ENCODE assay signal across 38 cellular contexts in the genomic region with DNA sequence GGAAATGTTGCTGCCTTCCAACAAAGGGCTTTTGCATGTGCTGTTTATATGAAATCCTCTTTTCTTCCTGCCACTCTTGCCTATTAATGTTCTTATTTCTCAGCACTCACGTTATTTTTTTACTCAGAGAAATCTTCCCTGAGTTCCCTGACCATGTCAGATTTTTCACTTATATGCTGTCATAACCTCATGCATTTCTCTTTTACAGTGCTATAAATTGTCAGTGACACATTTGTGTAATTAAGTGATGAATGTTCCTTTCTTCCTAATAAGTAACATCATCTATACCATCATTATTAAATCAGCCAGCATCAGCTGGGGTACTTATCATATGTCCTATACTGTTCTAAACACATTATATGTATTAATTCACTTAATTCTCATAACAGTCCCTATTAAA.
"Had no signal": no experiment of that assay in that cellular context is flagged by ENCODE, and none has a peak within 500 bp of the region (broad histone marks: within the 10 kb centered on the region; RNA-seq: fewer than 3 reads in every experiment).

No MANE protein-coding gene starts in this region.

- H3K36me3 ChIP-seq: adrenal gland, ascending aorta, brain microvascular endothelial cell, breast epithelium, cardiac muscle cell had no signal

- DNase-seq: activated effector memory CD4-positive, alpha-beta T cell treated with anti-CD3 and anti-CD28 coated beads, Interleukin-2, amount 50 U/mL, for 16 hours; activated effector memory CD4-positive, alpha-beta T cell treated with Interleukin-2 at 50 U/mL for 16 hours; activated gamma-delta T cell; activated gamma-delta T cell treated with Interleukin-2 at 50 U/mL for 16 hours; activated naive CD4-positive, alpha-beta T cell; activated naive CD4-positive, alpha-beta T cell treated with anti-CD3 and anti-CD28 coated beads for 36 hours; activated naive CD4-positive, alpha-beta T cell treated with anti-CD3 and anti-CD28 coated beads, Interleukin-2, amount 10 ng/mL, durations not matched to agents 7 days and 5 days; activated naive CD4-positive, alpha-beta T cell treated with anti-CD3 and anti-CD28 coated beads, Interleukin-2, amount 50 U/mL, for 16 hours; activated naive CD4-positive, alpha-beta T cell treated with Interleukin-2 at 50 U/mL for 16 hours; activated naive CD8-positive, alpha-beta T cell treated with anti-CD3 and anti-CD28 coated beads for 36 hours; activated naive CD8-positive, alpha-beta T cell treated with anti-CD3 and anti-CD28 coated beads, Interleukin-2, amount 10 ng/mL, durations not matched to agents 7 days and 5 days; activated naive CD8-positive, alpha-beta T cell treated with anti-CD3 and anti-CD28 coated beads, Interleukin-2, amount 50 U/mL, for 24 hours; activated T-cell treated with anti-CD3 and anti-CD28 coated beads, Interleukin-2, amount 50 U/mL, for 1 hour; activated T-cell treated with anti-CD3 and anti-CD28 coated beads, Interleukin-2, amount 50 U/mL, for 24 hours; activated T-cell treated with anti-CD3 and anti-CD28 coated beads, Interleukin-2, amount 50 U/mL, for 4 hours; activated T-cell treated with anti-CD3 and anti-CD28 coated beads, Interleukin-2, amount 50 U/mL, for 48 hours; activated T-cell treated with anti-CD3 and anti-CD28 coated beads, Interleukin-2, amount 50 U/mL, for 72 hours; adrenal gland; amniotic stem cell; amygdala; anterior cingulate cortex; aorta; body of pancreas; brain microvascular endothelial cell; caudate nucleus; central memory CD4-positive, alpha-beta T cell; cerebellar nuclear complex had no signal

- H3K27me3 ChIP-seq: adrenal gland, ascending aorta, body of pancreas, brain microvascular endothelial cell, breast epithelium, cardiac muscle cell had no signal

- H3K27ac ChIP-seq: adrenal gland, ascending aorta, body of pancreas, brain microvascular endothelial cell, breast epithelium, cardiac muscle cell had no signal

- H3K9me3 Mint-ChIP-seq: activated naive CD4-positive, alpha-beta T cell treated with anti-CD3 and anti-CD28 coated beads, Interleukin-2, amount 50 U/mL, for 24 hours had no signal

- H3K4me3 Mint-ChIP-seq: activated naive CD4-positive, alpha-beta T cell treated with anti-CD3 and anti-CD28 coated beads for 36 hours; activated naive CD4-positive, alpha-beta T cell treated with anti-CD3 and anti-CD28 coated beads, Interleukin-2, amount 10 ng/mL, durations not matched to agents 7 days and 5 days; activated naive CD4-positive, alpha-beta T cell treated with anti-CD3 and anti-CD28 coated beads, Interleukin-2, amount 50 U/mL, for 24 hours; activated naive CD8-positive, alpha-beta T cell; activated naive CD8-positive, alpha-beta T cell treated with anti-CD3 and anti-CD28 coated beads for 36 hours; activated naive CD8-positive, alpha-beta T cell treated with anti-CD3 and anti-CD28 coated beads, Interleukin-2, amount 10 ng/mL, durations not matched to agents 7 days and 5 days; activated naive CD8-positive, alpha-beta T cell treated with anti-CD3 and anti-CD28 coated beads, Interleukin-2, amount 50 U/mL, for 24 hours; activated T-cell treated with anti-CD3 and anti-CD28 coated beads, Interleukin-2, amount 50 U/mL, for 24 hours; activated T-cell treated with anti-CD3 and anti-CD28 coated beads, Interleukin-2, amount 50 U/mL, for 4 hours; activated T-cell treated with anti-CD3 and anti-CD28 coated beads, Interleukin-2, amount 50 U/mL, for 72 hours; activated T-helper 1 cell treated with anti-CD3 and anti-CD28 coated beads, Interleukin-12 subunit alpha, Interleukin-12 subunit beta, Interleukin-2, Interleukin-4 antibody, amounts not matched to agents 30 ng/mL and 10 ng/mL and 1 ng/mL, durations not matched to agents 14 hours and 24 hours and 36 hours; activated T-helper 17 cell treated with anti-CD3 and anti-CD28 coated beads, Interleukin-2, amount 50 U/mL, for 72 hours; brain; central memory CD8-positive, alpha-beta T cell had no signal

- H3K27ac Mint-ChIP-seq: activated naive CD4-positive, alpha-beta T cell treated with anti-CD3 and anti-CD28 coated beads for 36 hours; activated naive CD4-positive, alpha-beta T cell treated with anti-CD3 and anti-CD28 coated beads, Interleukin-2, amount 10 ng/mL, durations not matched to agents 7 days and 5 days; activated naive CD4-positive, alpha-beta T cell treated with anti-CD3 and anti-CD28 coated beads, Interleukin-2, amount 50 U/mL, for 24 hours; activated naive CD4-positive, alpha-beta T cell treated with anti-CD3 and anti-CD28 coated beads, Interleukin-2, amount 50 U/mL, for 72 hours; activated naive CD8-positive, alpha-beta T cell; activated naive CD8-positive, alpha-beta T cell treated with anti-CD3 and anti-CD28 coated beads for 36 hours; activated naive CD8-positive, alpha-beta T cell treated with anti-CD3 and anti-CD28 coated beads, Interleukin-2, amount 10 ng/mL, durations not matched to agents 7 days and 5 days; activated naive CD8-positive, alpha-beta T cell treated with anti-CD3 and anti-CD28 coated beads, Interleukin-2, amount 50 U/mL, for 24 hours; activated T-cell treated with anti-CD3 and anti-CD28 coated beads, Interleukin-2, amount 50 U/mL, for 24 hours; activated T-cell treated with anti-CD3 and anti-CD28 coated beads, Interleukin-2, amount 50 U/mL, for 72 hours; activated T-helper 1 cell treated with anti-CD3 and anti-CD28 coated beads, Interleukin-12 subunit alpha, Interleukin-12 subunit beta, Interleukin-2, Interleukin-4 antibody, amounts not matched to agents 30 ng/mL and 10 ng/mL and 1 ng/mL, durations not matched to agents 14 hours and 24 hours and 36 hours; activated T-helper 17 cell treated with anti-CD3 and anti-CD28 coated beads, Interleukin-2, amount 50 U/mL, for 72 hours; activated T-helper 2 cell treated with anti-CD3 and anti-CD28 coated beads, Interferon-gamma antibody, Interleukin-2, Interleukin-4, amounts not matched to agents 10 μg/mL and 5 μg/mL and 100 μg/mL, durations not matched to agents 14 hours and 24 hours and 36 hours; brain had no signal

- H3K4me3 ChIP-seq: adrenal gland, ascending aorta, body of pancreas, breast epithelium, cardiac muscle cell had no signal

- H3K27me3 Mint-ChIP-seq: activated naive CD4-positive, alpha-beta T cell treated with anti-CD3 and anti-CD28 coated beads, Interleukin-2, amount 10 ng/mL, durations not matched to agents 7 days and 5 days; activated naive CD4-positive, alpha-beta T cell treated with anti-CD3 and anti-CD28 coated beads, Interleukin-2, amount 50 U/mL, for 24 hours; activated naive CD8-positive, alpha-beta T cell; activated naive CD8-positive, alpha-beta T cell treated with anti-CD3 and anti-CD28 coated beads for 36 hours; activated naive CD8-positive, alpha-beta T cell treated with anti-CD3 and anti-CD28 coated beads, Interleukin-2, amount 10 ng/mL, durations not matched to agents 7 days and 5 days; activated T-cell treated with anti-CD3 and anti-CD28 coated beads, Interleukin-2, amount 50 U/mL, for 24 hours; activated T-helper 17 cell treated with anti-CD3 and anti-CD28 coated beads, Interleukin-2, amount 50 U/mL, for 72 hours; brain; central memory CD8-positive, alpha-beta T cell had no signal

- H3K4me1 ChIP-seq: adrenal gland, ascending aorta, breast epithelium had no signal

- H3K36me3 Mint-ChIP-seq: activated naive CD4-positive, alpha-beta T cell treated with anti-CD3 and anti-CD28 coated beads, Interleukin-2, amount 10 ng/mL, durations not matched to agents 7 days and 5 days; activated naive CD8-positive, alpha-beta T cell; activated naive CD8-positive, alpha-beta T cell treated with anti-CD3 and anti-CD28 coated beads for 36 hours; activated naive CD8-positive, alpha-beta T cell treated with anti-CD3 and anti-CD28 coated beads, Interleukin-2, amount 10 ng/mL, durations not matched to agents 7 days and 5 days had no signal

- H3K4me1 Mint-ChIP-seq: activated naive CD4-positive, alpha-beta T cell treated with anti-CD3 and anti-CD28 coated beads, Interleukin-2, amount 10 ng/mL, durations not matched to agents 7 days and 5 days; activated naive CD4-positive, alpha-beta T cell treated with anti-CD3 and anti-CD28 coated beads, Interleukin-2, amount 50 U/mL, for 24 hours; activated naive CD8-positive, alpha-beta T cell treated with anti-CD3 and anti-CD28 coated beads for 36 hours; activated naive CD8-positive, alpha-beta T cell treated with anti-CD3 and anti-CD28 coated beads, Interleukin-2, amount 10 ng/mL, durations not matched to agents 7 days and 5 days; activated naive CD8-positive, alpha-beta T cell treated with anti-CD3 and anti-CD28 coated beads, Interleukin-2, amount 50 U/mL, for 24 hours; activated T-helper 17 cell treated with anti-CD3 and anti-CD28 coated beads, Interleukin-2, amount 50 U/mL, for 72 hours; central memory CD8-positive, alpha-beta T cell had no signal

- H3K9me3 ChIP-seq: adrenal gland, ascending aorta, body of pancreas, breast epithelium had no signal
